ENCODE assay signal across 9 cellular contexts in genomic region chr22:46536559-46537220, GRCh38. TPM values are rescaled to one million over a fixed set of nuclear protein-coding genes. Genes with fewer than 3 reads are reported as not detected.
DNase-seq lines count a peak whose midpoint lies in the region; ATAC-seq and TF ChIP-seq lines count a peak whose summit lies in the region.
"Had no signal": no experiment of that assay in that cellular context is flagged by ENCODE, and none has a peak within 500 bp of the region (broad histone marks: within the 10 kb centered on the region; RNA-seq: fewer than 3 reads in every experiment).

No MANE protein-coding gene starts in this region.

- H3K9me3 Mint-ChIP-seq in endothelial cell (ENCODE audit: unreplicated experiment): no peaks in the 10 kb centered on the region

- H3K36me3 Mint-ChIP-seq in endothelial cell (ENCODE audit: low read depth, unreplicated experiment): no peaks in the 10 kb centered on the region

- H3K4me1 ChIP-seq in cardiac muscle cell (ENCODE audit: low read depth) (peaks cover 14% of the 10 kb centered on the region), vagina (peaks cover 33% of the 10 kb centered on the region)

- H3K27ac ChIP-seq in cardiac muscle cell (no peak overlapping the region), vagina (no peak overlapping the region)
- H3K27ac ChIP-seq: brain microvascular endothelial cell had no signal

- peaks cover 14% of the 10 kb centered on the region for H3K27me3 Mint-ChIP-seq in endothelial cell (ENCODE audit: unreplicated experiment)

- peak in 1 of 2 donors; percentile 51 for DNase-seq in cardiac muscle cell (ENCODE audit: low read depth in 1 of 2, low spot score in 1 of 2)
- DNase-seq in Right ventricle myocardium inferior (ENCODE audit: missing footprints): no peak
- DNase-seq in astrocyte of the spinal cord (ENCODE audit: low read depth, low spot score): no peak
- peak; percentile 45 for DNase-seq in kidney tubule cell (ENCODE audit: low spot score)
- no peak for DNase-seq in vagina (ENCODE audit: extremely low spot score in 2 of 2)
- no peak for DNase-seq in endothelial cell (ENCODE audit: low spot score)
- DNase-seq: brain microvascular endothelial cell had no signal

- intact Hi-C loops in Right ventricle myocardium inferior (cut with DNase I): loop anchor here (5.0 to 10.0 kb wide), 2 partner anchors 82 to 159 kb away; no protein-coding TSS in a partner anchor
- intact Hi-C loops in vagina (cut with DNase I): loop anchor here (5.0 kb wide), 1 partner anchor 684 kb away; no protein-coding TSS in a partner anchor

- H3K4me3 ChIP-seq in cardiac muscle cell (peak overlapping the region; percentile 90), astrocyte of the spinal cord (ENCODE audit: low read depth, low read length) (peak overlapping the region; percentile 29), vagina (peak overlapping the region; percentile 52 to 54)

- H3K27ac Mint-ChIP-seq in endothelial cell (ENCODE audit: unreplicated experiment): no peak overlapping the region

- in situ Hi-C loops in astrocyte of the spinal cord (cut with HindIII; ENCODE audit: low sequenced_read_pairs): no loop called here

- ATAC-seq in Right ventricle myocardium inferior (no peak), GM19023 (IDR thresholded peaks at IDR 0.05; ENCODE audit: unreplicated experiment) (no peak), HG02763 (IDR thresholded peaks at IDR 0.05; ENCODE audit: unreplicated experiment) (no peak)

- no peak for TF ChIP-seq POLR2A in vagina (IDR thresholded peaks at IDR 0.05)

- H3K4me3 Mint-ChIP-seq in endothelial cell (ENCODE audit: unreplicated experiment): no peak overlapping the region

- TF ChIP-seq CTCF in cardiac muscle cell (IDR thresholded peaks at IDR 0.05; ENCODE audit: low read depth, low read length) (no peak), astrocyte of the spinal cord (IDR thresholded peaks at IDR 0.05; ENCODE audit: low read depth, low read length) (no peak), vagina (IDR thresholded peaks at IDR 0.05) (no peak), endothelial cell (IDR thresholded peaks at IDR 0.05; ENCODE audit: unreplicated experiment) (no peak)

- no peaks in the 10 kb centered on the region for H3K4me1 Mint-ChIP-seq in endothelial cell (ENCODE audit: unreplicated experiment)

- H3K9me3 ChIP-seq in cardiac muscle cell (ENCODE audit: low read depth) (no peaks in the 10 kb centered on the region), vagina (no peaks in the 10 kb centered on the region)

- H3K27me3 ChIP-seq in cardiac muscle cell (peaks cover 7% of the 10 kb centered on the region), vagina (no peaks in the 10 kb centered on the region)

- H3K36me3 ChIP-seq in cardiac muscle cell (no peaks in the 10 kb centered on the region), vagina (no peaks in the 10 kb centered on the region)
- H3K36me3 ChIP-seq: brain microvascular endothelial cell had no signal

RNA-seq across cellular contexts. Expression of gene CELSR1, which starts 0.7 kb away (rescaled TPM):
- total RNA-seq in cardiac muscle cell (26.0 and 37.4 TPM in 2 replicates), Right ventricle myocardium inferior (8.4 TPM), vagina (32.9 TPM), endothelial cell (ENCODE audit: unreplicated experiment) (7.7 TPM)
- polyA plus RNA-seq in cardiac muscle cell: 9.0 and 9.2 TPM in 2 replicates

Comparison
In these comparisons a context has a peak if more than half of its experiments do, and no peak if none do; other contexts are left out.
1. H3K4me3 ChIP-seq: peak in every context shown above with its lines; median percentile 90 in cardiac muscle cell; 53 in vagina; 29 in astrocyte of the spinal cord.